8 cellular contexts compared by ENCODE assay signal in genomic region chr4:181528570-181529184, GRCh38.
A peak's percentile ranks its signal among the peaks of the same experiment; 100 is the strongest.
DNase-seq lines count a peak whose midpoint lies in the region; ATAC-seq, FAIRE-seq and TF ChIP-seq lines count a peak whose summit lies in the region.

No MANE protein-coding gene starts in this region.

- FAIRE-seq in endothelial cell of umbilical vein (lab: Jason Lieb, UNC): no peak

- intact Hi-C loops in activated CD4-positive, alpha-beta T cell treated with anti-CD3 and anti-CD28 coated beads, Interleukin-2, amount 10 ng/mL, durations not matched to agents 24 days and 14 days (cut with micrococcal nuclease): loop anchor here (1.0 kb wide), 1 partner anchor 385 kb away; no protein-coding TSS in a partner anchor
- intact Hi-C loops in endothelial cell of umbilical vein (cut with micrococcal nuclease): no loop called here

- H3K9ac ChIP-seq in Karpas-422 (ENCODE audit: low read length) (no peak overlapping the region), endothelial cell of umbilical vein (replicated peaks; ENCODE audit: extremely low read depth, insufficient read depth, low read length) (no peak overlapping the region)

- H3K36me3 Mint-ChIP-seq in activated CD4-positive, alpha-beta T cell treated with anti-CD3 and anti-CD28 coated beads, Interleukin-2, amount 10 ng/mL, durations not matched to agents 24 days and 14 days (ENCODE audit: low read depth): no peaks in the 10 kb centered on the region

- H3K4me1 ChIP-seq in Karpas-422 (ENCODE audit: low read length) (no peaks in the 10 kb centered on the region), endothelial cell of umbilical vein (ENCODE audit: control insufficient read depth, extremely low read depth, insufficient read depth, low read length) (no peaks in the 10 kb centered on the region)

- H3K36me3 ChIP-seq in Karpas-422 (ENCODE audit: insufficient read depth, low read length): no peaks in the 10 kb centered on the region
- no peaks in the 10 kb centered on the region for H3K36me3 ChIP-seq in endothelial cell of umbilical vein (ENCODE audit: control insufficient read depth in 2 of 2, extremely low read depth in 1 of 2, insufficient read depth in 2 of 2, low read length in 2 of 2)

- peak; percentile 73 for DNase-seq in activated CD4-positive, alpha-beta T cell treated with anti-CD3 and anti-CD28 coated beads, Interleukin-2, amount 10 ng/mL, durations not matched to agents 24 days and 14 days
- no peak for DNase-seq in activated CD4-positive, alpha-beta T cell treated with anti-CD3 and anti-CD28 coated beads, Interleukin-2, amount 50 U/mL, for 1 hour
- DNase-seq in Karpas-422 (peak; percentile 63), SHP77 (lab: John Stamatoyannopoulos, UW) (peak; percentile 54 to 73), endothelial cell of umbilical vein (ENCODE audit: low read depth, low spot score) (no peak), mucosa of gallbladder (ENCODE audit: low spot score) (peak; percentile 75)

- TF ChIP-seq POLR2A in endothelial cell of umbilical vein (IDR thresholded peaks at IDR 0.05; ENCODE audit: low read depth, low read length): no peak

- POLR2A ChIA-PET in endothelial cell of umbilical vein (lab: Charles Lee): no interaction called here

- H3K79me2 ChIP-seq in Karpas-422 (ENCODE audit: low read length) (no peaks in the 10 kb centered on the region), endothelial cell of umbilical vein (ENCODE audit: control insufficient read depth, insufficient read depth, low read length) (no peaks in the 10 kb centered on the region)

- no TSS peak for BruUV-seq in endothelial cell of umbilical vein (replicated peaks; lab: Mats Ljungman, UMichigan)

- H3K27me3 ChIP-seq in Karpas-422 (ENCODE audit: low read length) (no peaks in the 10 kb centered on the region), endothelial cell of umbilical vein (ENCODE audit: control insufficient read depth in 2 of 2, insufficient read depth in 2 of 2, low read length in 2 of 2) (no peaks in the 10 kb centered on the region)

- TF ChIP-seq CTCF in endothelial cell of umbilical vein (IDR thresholded peaks at IDR 0.05; ENCODE audit: extremely low read depth in 1 of 2, insufficient read depth in 1 of 2, low read depth in 1 of 2, low read length in 2 of 2): peak; percentile 45 to 51

- no peaks in the 10 kb centered on the region for H3K9me1 ChIP-seq in endothelial cell of umbilical vein (replicated peaks; ENCODE audit: control insufficient read depth, extremely low read depth, insufficient read depth, low read length)

- H2AFZ ChIP-seq in Karpas-422 (ENCODE audit: low read length) (no peak overlapping the region), endothelial cell of umbilical vein (ENCODE audit: low read depth, low read length) (no peak overlapping the region)

- H3K9me3 Mint-ChIP-seq in activated CD4-positive, alpha-beta T cell treated with anti-CD3 and anti-CD28 coated beads, Interleukin-2, amount 10 ng/mL, durations not matched to agents 24 days and 14 days: no peaks in the 10 kb centered on the region

- peak; percentile 87 for ATAC-seq in GM21526 (IDR thresholded peaks at IDR 0.05; ENCODE audit: low FRiP score, unreplicated experiment)
- no peak for ATAC-seq in GM19328 (IDR thresholded peaks at IDR 0.05; ENCODE audit: unreplicated experiment)

- H4K20me1 ChIP-seq in Karpas-422 (ENCODE audit: insufficient read depth, low read depth, low read length): no peaks in the 10 kb centered on the region
- H4K20me1 ChIP-seq in endothelial cell of umbilical vein (replicated peaks; ENCODE audit: control insufficient read depth, extremely low read depth, insufficient read depth, low read length): no peaks in the 10 kb centered on the region

- H3K9me3 ChIP-seq in Karpas-422 (ENCODE audit: low read length) (no peaks in the 10 kb centered on the region), endothelial cell of umbilical vein (replicated peaks; ENCODE audit: control insufficient read depth, insufficient read depth, low read length) (no peaks in the 10 kb centered on the region)

- H3K4me2 ChIP-seq in Karpas-422 (ENCODE audit: low read depth, low read length, poor library complexity, severe bottlenecking) (no peak overlapping the region), endothelial cell of umbilical vein (ENCODE audit: insufficient read depth, low read length) (no peak overlapping the region)

- H3K27ac Mint-ChIP-seq in activated CD4-positive, alpha-beta T cell treated with anti-CD3 and anti-CD28 coated beads, Interleukin-2, amount 10 ng/mL, durations not matched to agents 24 days and 14 days: no peak overlapping the region

- H3K4me1 Mint-ChIP-seq in activated CD4-positive, alpha-beta T cell treated with anti-CD3 and anti-CD28 coated beads, Interleukin-2, amount 10 ng/mL, durations not matched to agents 24 days and 14 days: no peaks in the 10 kb centered on the region

- H3K4me3 Mint-ChIP-seq in activated CD4-positive, alpha-beta T cell treated with anti-CD3 and anti-CD28 coated beads, Interleukin-2, amount 10 ng/mL, durations not matched to agents 24 days and 14 days: no peak overlapping the region

- CTCF ChIA-PET in endothelial cell of umbilical vein (lab: Charles Lee): no interaction called here

- H3K27me3 Mint-ChIP-seq in activated CD4-positive, alpha-beta T cell treated with anti-CD3 and anti-CD28 coated beads, Interleukin-2, amount 10 ng/mL, durations not matched to agents 24 days and 14 days: no peaks in the 10 kb centered on the region

- H3K4me3 ChIP-seq in Karpas-422 (ENCODE audit: low read length) (no peak overlapping the region), endothelial cell of umbilical vein (replicated peaks in 1 of 3; ENCODE audit: insufficient read depth in 1 of 3, low read depth in 1 of 3, low read length in 3 of 3) (no peak overlapping the region)

- dilution Hi-C loops in endothelial cell of umbilical vein (cut with MboI; ENCODE audit: extremely low pct_ligation_motif_present, low sequenced_read_pairs): no loop called here

- H3K27ac ChIP-seq in Karpas-422 (ENCODE audit: low read length): no peak overlapping the region
- H3K27ac ChIP-seq in endothelial cell of umbilical vein (ENCODE audit: insufficient read depth, low read depth, low read length): no peak overlapping the region

- no peaks in the 10 kb centered on the region for H3K9me2 ChIP-seq in Karpas-422 (replicated peaks; ENCODE audit: insufficient read depth, low read length)

TF ChIP-seq in endothelial cell of umbilical vein, 7 proteins besides CTCF, POLR2A, EP300 and RAD21:
- TF ChIP-seq GATA2 (IDR thresholded peaks at IDR 0.05; ENCODE audit: insufficient read depth, insufficient read length, low read depth, low read length): no peak
- TF ChIP-seq MYC (IDR thresholded peaks at IDR 0.05; ENCODE audit: low read depth, low read length): no peak
- no peak for TF ChIP-seq POLR2AphosphoS5 (IDR thresholded peaks at IDR 0.05; ENCODE audit: insufficient read depth, low read depth, low read length)
- no peak for TF ChIP-seq JUN (IDR thresholded peaks at IDR 0.05; ENCODE audit: borderline replicate concordance, insufficient read depth, insufficient read length, low read depth)
- TF ChIP-seq EZH2 (IDR thresholded peaks at IDR 0.05; ENCODE audit: borderline replicate concordance, low read depth, low read length, severe bottlenecking): no peak
- no peak for TF ChIP-seq FOS (IDR thresholded peaks at IDR 0.05; ENCODE audit: borderline replicate concordance, insufficient read depth, low read length)
- TF ChIP-seq MAX (IDR thresholded peaks at IDR 0.05; ENCODE audit: insufficient read depth, insufficient read length): no peak

Comparison
In these comparisons a context has a peak if more than half of its experiments do, and no peak if none do; other contexts are left out.
1. DNase-seq: peak in activated CD4-positive, alpha-beta T cell treated with anti-CD3 and anti-CD28 coated beads, Interleukin-2, amount 10 ng/mL, durations not matched to agents 24 days and 14 days (single experiment), Karpas-422 (single experiment), SHP77 (2 of 2) and mucosa of gallbladder (single experiment); none in activated CD4-positive, alpha-beta T cell treated with anti-CD3 and anti-CD28 coated beads, Interleukin-2, amount 50 U/mL, for 1 hour (single experiment) and endothelial cell of umbilical vein (single experiment).